Comparison of ENCODE assay signal across 20 cellular contexts in genomic region chr17:47853616-47854015, GRCh38. TPM values are rescaled to one million over a fixed set of nuclear protein-coding genes. Genes with fewer than 3 reads are reported as not detected.
"Had no signal": no experiment of that assay in that cellular context is flagged by ENCODE, and none has a peak within 500 bp of the region (broad histone marks: within the 10 kb centered on the region; RNA-seq: fewer than 3 reads in every experiment).

No MANE protein-coding gene starts in this region.

- H3K27ac ChIP-seq: HL-60, SJSA1 had no signal

- H3K9me3 ChIP-seq: SJSA1 had no signal

- H3K36me3 ChIP-seq: SJSA1 had no signal

- H3K4me3 ChIP-seq: SJSA1 had no signal

- DNase-seq: KBM-7, MV-4-11, NCI-H1048, NCI-H1105, NCI-H1417, NCI-H1436 treated with DMSO at 0.1 percent for 48 hours, NCI-H1694, NCI-H187 treated with DMSO at 0.1 percent for 48 hours, NCI-H2029 treated with DMSO at 0.1 percent for 48 hours, NCI-H2171 treated with DMSO at 0.1 percent for 48 hours, NCI-H345, NCI-H446 treated with DMSO at 0.1 percent for 48 hours, NCI-H510A treated with DMSO at 0.1 percent for 48 hours, NCI-H82, Right ventricle myocardium superior, RPMI8226, SIG-M5 had no signal

RNA-seq across cellular contexts. Expression of gene SP6, which starts 2.7 kb away (rescaled TPM):
- total RNA-seq: LHCN-M2, SJSA1 had no signal

RNA-seq across cellular contexts. Expression of gene LRRC46, which starts 22.1 kb away (rescaled TPM):
- total RNA-seq: SJSA1 had no signal
